In the genomic region with DNA sequence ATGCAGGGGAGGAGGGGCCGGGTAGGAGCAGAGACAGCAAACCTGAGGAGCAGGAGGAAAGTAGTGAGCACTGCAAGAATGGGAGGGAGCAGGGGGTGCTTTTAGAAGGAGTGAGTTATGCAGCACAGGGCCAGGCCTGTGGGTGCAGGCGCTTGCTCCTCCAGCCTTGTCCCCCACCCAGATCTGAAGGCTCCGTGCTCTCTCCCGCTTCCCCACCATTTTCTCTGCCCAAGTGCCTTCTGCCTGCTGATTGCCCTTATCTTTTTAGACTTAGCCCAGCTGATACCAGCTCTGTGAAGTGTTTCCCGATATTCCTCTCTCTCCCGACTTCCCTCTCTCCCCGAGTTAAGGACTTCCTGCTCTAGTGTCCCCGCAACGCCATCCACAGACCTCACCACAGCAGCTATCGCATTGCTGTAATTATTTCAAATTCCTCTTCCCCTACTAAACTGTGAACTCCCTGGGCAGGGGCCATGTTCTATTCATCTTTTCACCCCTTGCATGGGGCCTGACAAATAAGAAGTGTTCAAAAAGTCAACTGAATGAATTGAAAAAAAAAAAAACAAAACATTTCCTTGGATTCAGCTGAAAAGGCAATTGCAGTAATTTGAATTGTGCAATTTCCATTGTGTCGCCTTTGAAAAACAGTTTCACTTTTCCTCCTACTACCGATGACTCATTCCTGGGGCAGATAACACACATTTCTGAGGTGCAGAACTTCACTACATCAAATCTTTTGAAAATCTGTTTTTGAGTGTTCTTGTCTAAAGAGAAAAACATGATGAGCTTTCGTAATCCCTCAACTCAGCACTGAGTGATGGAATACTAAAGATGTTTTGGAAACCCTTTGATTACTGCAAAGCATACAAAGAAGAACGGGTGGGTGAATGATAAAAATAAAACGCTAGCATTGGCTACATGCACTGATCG, we compare ENCODE assay signal across 8 cellular contexts.
DNase-seq lines count a peak whose midpoint lies in the region; ATAC-seq and TF ChIP-seq lines count a peak whose summit lies in the region.

No MANE protein-coding gene starts in this region.

- no peaks in the 10 kb centered on the region for H3K36me3 Mint-ChIP-seq in activated naive CD8-positive, alpha-beta T cell treated with anti-CD3 and anti-CD28 coated beads, Interleukin-2, amount 50 U/mL, for 24 hours (ENCODE audit: low read depth)

- H3K36me3 ChIP-seq in left ventricle myocardium inferior (no peaks in the 10 kb centered on the region), rectal smooth muscle tissue (ENCODE audit: control insufficient read depth, insufficient read depth, low read length) (no peaks in the 10 kb centered on the region)

- peaks cover 33% of the 10 kb centered on the region for H3K4me1 Mint-ChIP-seq in activated naive CD8-positive, alpha-beta T cell treated with anti-CD3 and anti-CD28 coated beads, Interleukin-2, amount 50 U/mL, for 24 hours

- intact Hi-C loops in left ventricle myocardium inferior (cut with micrococcal nuclease), result no loop called here

- H3K27ac ChIP-seq in left ventricle myocardium inferior (replicated peaks) (peak overlapping the region; percentile 57), rectal smooth muscle tissue (ENCODE audit: low read depth, low read length) (no peak overlapping the region)

- H3K4me3 Mint-ChIP-seq in activated naive CD8-positive, alpha-beta T cell treated with anti-CD3 and anti-CD28 coated beads, Interleukin-2, amount 50 U/mL, for 24 hours, result peak overlapping the region; percentile 74

- no peaks in the 10 kb centered on the region for H3K9me3 ChIP-seq in left ventricle myocardium inferior (replicated peaks)

- H3K4me3 ChIP-seq in left ventricle myocardium inferior, result peak overlapping the region; percentile 56
- peak overlapping the region; percentile 54 for H3K4me3 ChIP-seq in rectal smooth muscle tissue (ENCODE audit: low read length)

- peak; percentile 62 for ATAC-seq in activated naive CD8-positive, alpha-beta T cell treated with anti-CD3 and anti-CD28 coated beads, Interleukin-2, amount 50 U/mL, for 24 hours
- ATAC-seq in GM21390 (IDR thresholded peaks at IDR 0.05; ENCODE audit: unreplicated experiment), result no peak

- peaks cover 2% of the 10 kb centered on the region for H3K27me3 Mint-ChIP-seq in activated naive CD8-positive, alpha-beta T cell treated with anti-CD3 and anti-CD28 coated beads, Interleukin-2, amount 50 U/mL, for 24 hours

- H3K4me1 ChIP-seq in left ventricle myocardium inferior (peaks cover 13% of the 10 kb centered on the region), rectal smooth muscle tissue (ENCODE audit: control insufficient read depth, insufficient read depth, low read length) (no peaks in the 10 kb centered on the region)

- H3K27ac Mint-ChIP-seq in activated naive CD8-positive, alpha-beta T cell treated with anti-CD3 and anti-CD28 coated beads, Interleukin-2, amount 50 U/mL, for 24 hours, result peak overlapping the region; percentile 63

- H3K27me3 ChIP-seq in left ventricle myocardium inferior (ENCODE audit: low read depth) (peaks cover 9% of the 10 kb centered on the region), rectal smooth muscle tissue (ENCODE audit: control insufficient read depth, insufficient read depth, low read length) (no peaks in the 10 kb centered on the region)

- no peak overlapping the region for H3K9ac ChIP-seq in rectal smooth muscle tissue (ENCODE audit: low read length)

- no peaks in the 10 kb centered on the region for H3K9me3 Mint-ChIP-seq in activated naive CD8-positive, alpha-beta T cell treated with anti-CD3 and anti-CD28 coated beads, Interleukin-2, amount 50 U/mL, for 24 hours

- no peak for TF ChIP-seq CTCF in left ventricle myocardium inferior (IDR thresholded peaks at IDR 0.05; ENCODE audit: borderline replicate concordance)

- DNase-seq in Daoy (ENCODE audit: low read depth) (peak; percentile 76), NCI-H2227 (lab: John Stamatoyannopoulos, UW; ENCODE audit: unreplicated experiment) (peak; percentile 62), left ventricle myocardium inferior (no peak), NCI-H82 (lab: John Stamatoyannopoulos, UW) (no peak), OCI-M2 (lab: John Stamatoyannopoulos, UW; ENCODE audit: unreplicated experiment) (no peak)
- no peak for DNase-seq in activated naive CD8-positive, alpha-beta T cell treated with anti-CD3 and anti-CD28 coated beads, Interleukin-2, amount 50 U/mL, for 24 hours

Comparison
In these comparisons a context has a peak if more than half of its experiments do, and no peak if none do; other contexts are left out.
1. DNase-seq: peak in Daoy (single experiment) and NCI-H2227 (single experiment); none in activated naive CD8-positive, alpha-beta T cell treated with anti-CD3 and anti-CD28 coated beads, Interleukin-2, amount 50 U/mL, for 24 hours (single experiment), left ventricle myocardium inferior (single experiment), NCI-H82 (single experiment) and OCI-M2 (single experiment).